In genomic region chr13:114037674-114038073, GRCh38 we compare ENCODE assay signal across 14 cellular contexts.
"Had no signal": no experiment of that assay in that cellular context is flagged by ENCODE, and none has a peak within 500 bp of the region (broad histone marks: within the 10 kb centered on the region; RNA-seq: fewer than 3 reads in every experiment).

No MANE protein-coding gene starts in this region.

- H3K9me3 Mint-ChIP-seq: activated CD4-positive, alpha-beta T cell treated with anti-CD3 and anti-CD28 coated beads, Interleukin-2, amount 10 ng/mL, durations not matched to agents 7 days and 5 days; effector memory CD8-positive, alpha-beta T cell; memory B cell; stimulated activated naive CD8-positive, alpha-beta T cell treated with anti-CD3 and anti-CD28 coated beads, Interleukin-15, amount 100 ng/mL, for 72 hours had no signal

- H3K27me3 Mint-ChIP-seq: activated CD4-positive, alpha-beta T cell treated with anti-CD3 and anti-CD28 coated beads, Interleukin-2, amount 10 ng/mL, durations not matched to agents 7 days and 5 days; effector memory CD8-positive, alpha-beta T cell; memory B cell; stimulated activated naive CD8-positive, alpha-beta T cell treated with anti-CD3 and anti-CD28 coated beads, Interleukin-15, amount 100 ng/mL, for 72 hours had no signal

- H3K27ac Mint-ChIP-seq: activated CD4-positive, alpha-beta T cell treated with anti-CD3 and anti-CD28 coated beads, Interleukin-2, amount 10 ng/mL, durations not matched to agents 7 days and 5 days; memory B cell had no signal

- DNase-seq: activated CD4-positive, alpha-beta T cell treated with anti-CD3 and anti-CD28 coated beads, Interleukin-2, amount 10 ng/mL, durations not matched to agents 7 days and 5 days; activated CD4-positive, CD25-positive, alpha-beta regulatory T cell; activated effector memory CD4-positive, alpha-beta T cell treated with anti-CD3 and anti-CD28 coated beads, Interleukin-2, amount 50 U/mL, for 16 hours; effector memory CD8-positive, alpha-beta T cell; glutamatergic neuron; ovary; SHP77 treated with DMSO at 0.1 percent for 48 hours; stimulated activated CD4-positive, alpha-beta T cell treated with anti-CD3 and anti-CD28 coated beads, Interleukin-2, amount 100 ng/mL, for 48 hours; stimulated activated CD8-positive, alpha-beta memory T cell treated with anti-CD3 and anti-CD28 coated beads, Interleukin-4, amount 100 ng/mL, for 48 hours; stimulated activated naive CD8-positive, alpha-beta T cell treated with anti-CD3 and anti-CD28 coated beads, Interleukin-15, amount 100 ng/mL, for 72 hours; T-helper 2 cell; thyroid gland had no signal

- H3K4me3 Mint-ChIP-seq: activated CD4-positive, alpha-beta T cell treated with anti-CD3 and anti-CD28 coated beads, Interleukin-2, amount 10 ng/mL, durations not matched to agents 7 days and 5 days; effector memory CD8-positive, alpha-beta T cell; memory B cell; stimulated activated naive CD8-positive, alpha-beta T cell treated with anti-CD3 and anti-CD28 coated beads, Interleukin-15, amount 100 ng/mL, for 72 hours had no signal

- ATAC-seq: effector memory CD8-positive, alpha-beta T cell; left lobe of liver; stimulated activated naive CD8-positive, alpha-beta T cell treated with anti-CD3 and anti-CD28 coated beads, Interleukin-15, amount 100 ng/mL, for 72 hours had no signal
